1 cellular context compared by ENCODE assay signal in the genomic region with DNA sequence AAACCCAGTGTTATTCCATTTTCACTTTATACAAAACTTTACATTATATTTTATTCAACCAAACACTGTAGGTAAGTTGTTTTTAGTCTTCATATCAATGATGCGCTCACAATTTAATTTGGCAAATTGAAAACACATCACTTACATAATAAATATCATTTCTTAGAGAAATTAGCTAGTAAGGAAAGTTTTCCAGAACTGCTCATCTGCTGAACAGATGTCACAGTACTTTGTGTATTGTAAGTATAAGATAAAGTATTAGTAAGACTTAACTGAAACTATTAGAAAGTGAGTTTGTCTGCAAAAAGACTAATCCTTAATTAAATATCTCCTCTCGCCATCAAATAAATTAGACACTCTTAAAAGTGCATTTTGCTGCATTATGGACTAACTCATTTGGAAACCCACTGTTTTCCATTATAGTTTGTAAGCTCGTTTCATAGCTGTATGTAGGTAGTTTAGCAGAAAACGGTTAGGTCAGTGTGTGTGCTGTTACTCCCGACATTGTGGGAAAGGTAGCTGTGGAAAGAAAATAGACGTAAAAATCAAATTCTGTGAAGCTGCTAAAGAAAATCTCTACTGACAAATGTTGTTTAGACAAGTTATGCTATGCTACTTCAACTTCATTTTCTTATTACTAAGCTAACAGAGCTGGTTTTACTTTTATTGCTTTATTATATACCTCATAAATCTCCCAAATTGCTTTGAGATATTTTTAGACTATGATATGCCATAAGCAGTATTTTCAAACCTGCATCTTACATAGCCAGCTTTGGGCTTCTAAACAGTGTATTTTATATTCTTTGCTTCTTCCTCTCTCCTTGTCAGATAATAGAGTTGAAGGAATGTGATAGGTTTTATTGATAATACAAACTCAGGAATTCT.
TF ChIP-seq lines count a peak whose summit lies in the region.

No MANE protein-coding gene starts in this region.

TF ChIP-seq in IMR-90, 13 proteins besides CTCF, POLR2A, EP300 and RAD21 (continued from another document):
- TF ChIP-seq, protein P1, sequence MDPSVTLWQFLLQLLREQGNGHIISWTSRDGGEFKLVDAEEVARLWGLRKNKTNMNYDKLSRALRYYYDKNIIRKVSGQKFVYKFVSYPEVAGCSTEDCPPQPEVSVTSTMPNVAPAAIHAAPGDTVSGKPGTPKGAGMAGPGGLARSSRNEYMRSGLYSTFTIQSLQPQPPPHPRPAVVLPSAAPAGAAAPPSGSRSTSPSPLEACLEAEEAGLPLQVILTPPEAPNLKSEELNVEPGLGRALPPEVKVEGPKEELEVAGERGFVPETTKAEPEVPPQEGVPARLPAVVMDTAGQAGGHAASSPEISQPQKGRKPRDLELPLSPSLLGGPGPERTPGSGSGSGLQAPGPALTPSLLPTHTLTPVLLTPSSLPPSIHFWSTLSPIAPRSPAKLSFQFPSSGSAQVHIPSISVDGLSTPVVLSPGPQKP (IDR thresholded peaks at IDR 0.05; ENCODE audit: borderline replicate concordance, low read depth, low read length), result no peak
- TF ChIP-seq BHLHE40 (IDR thresholded peaks at IDR 0.05; ENCODE audit: low read depth, low read length), result no peak
